In genomic region chr2:229578052-229578846, GRCh38 we compare ENCODE assay signal across 1 cellular context.
TF ChIP-seq lines count a peak whose summit lies in the region.

No MANE protein-coding gene starts in this region.

TF ChIP-seq in SK-N-SH treated with all-trans-retinoic acid at 6 μM for 48 hours, 23 proteins besides CTCF, POLR2A, EP300 and RAD21 (continued from another document):
- no peak for TF ChIP-seq TSHZ2 (CRISPR knock-in tag; IDR thresholded peaks at IDR 0.05)
- no peak for TF ChIP-seq PPARA (CRISPR knock-in tag; IDR thresholded peaks at IDR 0.05; ENCODE audit: borderline replicate concordance)
- no peak for TF ChIP-seq CSDC2 (CRISPR knock-in tag; IDR thresholded peaks at IDR 0.05)
- no peak for TF ChIP-seq TCF4 (CRISPR knock-in tag; IDR thresholded peaks at IDR 0.05; ENCODE audit: borderline replicate concordance)
- no peak for TF ChIP-seq ZFP30 (CRISPR knock-in tag; IDR thresholded peaks at IDR 0.05)
- no peak for TF ChIP-seq CREB5 (CRISPR knock-in tag; IDR thresholded peaks at IDR 0.05; ENCODE audit: low read depth)
- no peak for TF ChIP-seq ZNF8 (CRISPR knock-in tag; IDR thresholded peaks at IDR 0.05)
- TF ChIP-seq ZC3H10 (CRISPR knock-in tag; IDR thresholded peaks at IDR 0.05): no peak
- TF ChIP-seq ISL1 (CRISPR knock-in tag; IDR thresholded peaks at IDR 0.05): no peak
